In genomic region chr11:59614277-59615131, GRCh38 we compare ENCODE assay signal across 8 cellular contexts. TPM values are rescaled to one million over a fixed set of nuclear protein-coding genes. Genes with fewer than 3 reads are reported as not detected.
DNase-seq lines count a peak whose midpoint lies in the region; ATAC-seq and TF ChIP-seq lines count a peak whose summit lies in the region.

No MANE protein-coding gene starts in this region.

- no peaks in the 10 kb centered on the region for H3K9me3 ChIP-seq in iPS-15b (ENCODE audit: control insufficient read depth, insufficient read depth, low read length)
- H3K9me3 ChIP-seq in stomach, result no peaks in the 10 kb centered on the region

- peaks cover 20% of the 10 kb centered on the region for H3K36me3 Mint-ChIP-seq in T-helper 2 cell treated with Interferon-gamma antibody and Interleukin-4, amounts not matched to agents 5 μg/mL and 100 μg/mL, for 36 hours (ENCODE audit: low read depth)
- H3K36me3 Mint-ChIP-seq in activated B cell treated with CpG ODN at 0.5 μM for 24 hours (ENCODE audit: low read depth), result peaks cover 32% of the 10 kb centered on the region

- DNase-seq in T-helper 2 cell treated with Interferon-gamma antibody and Interleukin-4, amounts not matched to agents 5 μg/mL and 100 μg/mL, for 36 hours (ENCODE audit: low spot score), result no peak
- DNase-seq in T-helper 2 cell, result no peak
- no peak for DNase-seq in activated B cell treated with CpG ODN at 0.5 μM for 24 hours
- no peak for DNase-seq in stomach
- DNase-seq in stimulated activated CD4-positive, alpha-beta T cell treated with anti-CD3 and anti-CD28 coated beads, Interleukin-4, amount 100 ng/mL, for 4 hours, result no peak
- no peak for DNase-seq in stimulated activated CD4-positive, alpha-beta T cell treated with anti-CD3 and anti-CD28 coated beads, Interleukin-15, amount 100 ng/mL, for 24 hours

- peak overlapping the region; percentile 93 to 100 (median 98) for H3K27ac ChIP-seq in stomach

- 4 to 11% (median 8%) methylated on average over 14 of the region's 14 CpGs for WGBS in stomach, 5 donors

- H3K36me3 ChIP-seq in iPS-15b (ENCODE audit: control insufficient read depth, insufficient read depth, low read length) (peaks cover 4% of the 10 kb centered on the region), stomach (peaks cover 5 to 13% (median 10%) of the 10 kb centered on the region in 4 donors)

- ATAC-seq in activated B cell treated with CpG ODN at 0.5 μM for 24 hours (ENCODE audit: low read depth), result no peak
- no peak for ATAC-seq in GM18870 (IDR thresholded peaks at IDR 0.05; ENCODE audit: unreplicated experiment)

- H3K4me3 ChIP-seq in iPS-15b (ENCODE audit: low read depth, low read length), result peak overlapping the region; percentile 78
- H3K4me3 ChIP-seq in stomach, result peak overlapping the region; percentile 71 to 93 (median 80)

- no peak for TF ChIP-seq POLR2A in stomach (IDR thresholded peaks at IDR 0.05)

- CTCF ChIA-PET in activated B cell treated with CpG ODN at 0.5 μM for 24 hours (lab: Charles Lee), result no interaction called here

- peaks cover 39% of the 10 kb centered on the region for H3K4me1 Mint-ChIP-seq in T-helper 2 cell treated with Interferon-gamma antibody and Interleukin-4, amounts not matched to agents 5 μg/mL and 100 μg/mL, for 36 hours (ENCODE audit: low read depth)
- H3K4me1 Mint-ChIP-seq in activated B cell treated with CpG ODN at 0.5 μM for 24 hours, result peaks cover 46% of the 10 kb centered on the region

- H3K27me3 ChIP-seq in iPS-15b (ENCODE audit: control insufficient read depth, insufficient read depth, low read length) (no peaks in the 10 kb centered on the region), stomach (no peaks in the 10 kb centered on the region)

- peak overlapping the region; percentile 99 for H3K4me3 Mint-ChIP-seq in T-helper 2 cell treated with Interferon-gamma antibody and Interleukin-4, amounts not matched to agents 5 μg/mL and 100 μg/mL, for 36 hours
- peak overlapping the region; percentile 96 for H3K4me3 Mint-ChIP-seq in activated B cell treated with CpG ODN at 0.5 μM for 24 hours

- intact Hi-C loops in activated B cell treated with CpG ODN at 0.5 μM for 24 hours (cut with micrococcal nuclease) (loop anchor here (1.0 to 5.0 kb wide), 8 partner anchors 48 to 1548 kb away; partner anchors contain the start of genes MRPL16 and VPS37C), stomach (cut with DNase I; ENCODE audit: low total_unique reads) (no loop called here)

- H3K27me3 Mint-ChIP-seq in T-helper 2 cell treated with Interferon-gamma antibody and Interleukin-4, amounts not matched to agents 5 μg/mL and 100 μg/mL, for 36 hours (ENCODE audit: low read depth), result no peaks in the 10 kb centered on the region
- H3K27me3 Mint-ChIP-seq in activated B cell treated with CpG ODN at 0.5 μM for 24 hours, result no peaks in the 10 kb centered on the region

- peak overlapping the region; percentile 93 for H3K27ac Mint-ChIP-seq in T-helper 2 cell treated with Interferon-gamma antibody and Interleukin-4, amounts not matched to agents 5 μg/mL and 100 μg/mL, for 36 hours
- H3K27ac Mint-ChIP-seq in activated B cell treated with CpG ODN at 0.5 μM for 24 hours, result peak overlapping the region; percentile 89

- H3K4me1 ChIP-seq in iPS-15b (ENCODE audit: control insufficient read depth, insufficient read depth, low read length), result peaks cover 7% of the 10 kb centered on the region
- H3K4me1 ChIP-seq in stomach, result peaks cover 36 to 60% (median 49%) of the 10 kb centered on the region in 4 donors

- H3K9me3 Mint-ChIP-seq in T-helper 2 cell treated with Interferon-gamma antibody and Interleukin-4, amounts not matched to agents 5 μg/mL and 100 μg/mL, for 36 hours, result no peaks in the 10 kb centered on the region
- no peaks in the 10 kb centered on the region for H3K9me3 Mint-ChIP-seq in activated B cell treated with CpG ODN at 0.5 μM for 24 hours

- POLR2A ChIA-PET in activated B cell treated with CpG ODN at 0.5 μM for 24 hours (lab: Charles Lee), result interaction anchor here (1.4 to 4.6 kb wide), 6 partner anchors 17 to 1037 kb away, joined by 3 to 76 read pairs (median 16); partner anchors contain the start of gene PATL1

- TF ChIP-seq CTCF in activated B cell treated with CpG ODN at 0.5 μM for 24 hours (IDR thresholded peaks at IDR 0.05) (no peak), stomach (IDR thresholded peaks at IDR 0.05) (no peak)

- H3K9ac ChIP-seq in iPS-15b (ENCODE audit: low read depth, low read length), result peak overlapping the region; percentile 78

- TF ChIP-seq EP300 in stomach (IDR thresholded peaks at IDR 0.05), result no peak

RNA-seq across cellular contexts. Expression of gene OSBP, which starts 1.1 kb away (rescaled TPM):
- total RNA-seq in activated B cell treated with CpG ODN at 0.5 μM for 24 hours (34.7 and 38.0 TPM in 2 replicates), stomach (10 to 100 TPM; 27.2 to 67.9 (median 33.3) TPM)
- 10 to 100 TPM; 10.8 to 15.1 (median 14.2) TPM for polyA plus RNA-seq in stomach

RNA-seq across cellular contexts. Expression of gene PATL1, which starts 54.3 kb away (rescaled TPM):
- total RNA-seq in activated B cell treated with CpG ODN at 0.5 μM for 24 hours (42.0 and 45.1 TPM in 2 replicates), stomach (10 to 100 TPM in 3 of 5 donors, 1 to 10 TPM in 2; 7.5 to 16.7 (median 10.7) TPM)
- 10 to 100 TPM in 1 of 3 donors, 1 to 10 TPM in 2; 8.0 to 15.9 (median 9.5) TPM for polyA plus RNA-seq in stomach
